In genomic region chr10:69512901-69513300, GRCh38 we compare ENCODE assay signal across 26 cellular contexts.
"Had no signal": no experiment of that assay in that cellular context is flagged by ENCODE, and none has a peak within 500 bp of the region (broad histone marks: within the 10 kb centered on the region; RNA-seq: fewer than 3 reads in every experiment).

No MANE protein-coding gene starts in this region.

- H3K27me3 ChIP-seq: body of pancreas, esophagus muscularis mucosa, gastroesophageal sphincter, hepatocyte, pancreas, uterus had no signal

- H3K4me3 ChIP-seq: body of pancreas, esophagus muscularis mucosa, gastroesophageal sphincter, hepatocyte, pancreas, prostate gland, uterus had no signal

- H3K9me3 ChIP-seq: body of pancreas, esophagus muscularis mucosa, gastroesophageal sphincter, pancreas, prostate gland, uterus had no signal

- DNase-seq: activated CD4-positive, alpha-beta T cell treated with anti-CD3 and anti-CD28 coated beads for 48 hours; activated CD4-positive, alpha-beta T cell treated with anti-CD3 and anti-CD28 coated beads, Interleukin-2, amount 50 U/mL, for 48 hours; activated CD8-positive, alpha-beta memory T cell treated with anti-CD3 and anti-CD28 coated beads for 24 hours; activated effector memory CD4-positive, alpha-beta T cell treated with Interleukin-2 at 50 U/mL for 16 hours; activated naive CD4-positive, alpha-beta T cell treated with Interleukin-2 at 50 U/mL for 16 hours; aorta; body of pancreas; caudate nucleus; cortex of kidney; kidney; left colon; naive B cell; nucleus accumbens; pancreas; retina; small intestine; stimulated activated CD4-positive, alpha-beta T cell treated with anti-CD3 and anti-CD28 coated beads, Interleukin-4, amount 100 ng/mL, for 24 hours; substantia nigra; T-helper 9 cell; uterus had no signal

- ATAC-seq: body of pancreas; gastroesophageal sphincter; left colon; pancreas; sciatic nerve; stimulated activated effector memory CD8-positive, alpha-beta T cell treated with anti-CD3 and anti-CD28 coated beads, Interleukin-12 subunit alpha, Interleukin-12 subunit beta, amount 100 ng/mL, for 72 hours had no signal

- H3K36me3 ChIP-seq: pancreas, prostate gland, uterus had no signal
